In genomic region chr2:115165529-115166109, GRCh38 we compare ENCODE assay signal across 8 cellular contexts.
DNase-seq lines count a peak whose midpoint lies in the region; ATAC-seq and TF ChIP-seq lines count a peak whose summit lies in the region.

No MANE protein-coding gene starts in this region.

- H3K36me3 Mint-ChIP-seq in effector memory CD8-positive, alpha-beta T cell (ENCODE audit: insufficient read depth), result no peaks in the 10 kb centered on the region
- peaks cover 0 to 3% (median 3%) of the 10 kb centered on the region in 3 donors for H3K36me3 Mint-ChIP-seq in immature natural killer cell
- peaks cover 4% of the 10 kb centered on the region for H3K36me3 Mint-ChIP-seq in activated naive CD8-positive, alpha-beta T cell treated with anti-CD3 and anti-CD28 coated beads for 36 hours

- POLR2A ChIA-PET in RWPE1 (lab: Yijun Ruan, JAX; ENCODE audit: low non-redundant PET), result no interaction called here

- H3K4me3 Mint-ChIP-seq in effector memory CD8-positive, alpha-beta T cell, result no peak overlapping the region
- H3K4me3 Mint-ChIP-seq in immature natural killer cell, result no peak overlapping the region
- no peak overlapping the region for H3K4me3 Mint-ChIP-seq in activated naive CD8-positive, alpha-beta T cell treated with anti-CD3 and anti-CD28 coated beads for 36 hours

- DNase-seq in ELR (ENCODE audit: low read depth), result peak; percentile 24
- DNase-seq in HuH-7 (ENCODE audit: low spot score), result peak; percentile 15
- peak; percentile 10 for DNase-seq in RWPE1 (ENCODE audit: low spot score)
- peak; percentile 4 for DNase-seq in glomerular endothelial cell (ENCODE audit: extremely low read depth, low read depth, low spot score)
- no peak for DNase-seq in effector memory CD8-positive, alpha-beta T cell
- DNase-seq in immature natural killer cell, result no peak
- no peak for DNase-seq in activated naive CD8-positive, alpha-beta T cell treated with anti-CD3 and anti-CD28 coated beads for 36 hours

- H3K27me3 Mint-ChIP-seq in effector memory CD8-positive, alpha-beta T cell, result peaks cover 17 to 20% of the 10 kb centered on the region in 2 donors
- peaks cover 4 to 10% (median 8%) of the 10 kb centered on the region in 3 donors for H3K27me3 Mint-ChIP-seq in immature natural killer cell (ENCODE audit: low read depth in 3 of 3)
- H3K27me3 Mint-ChIP-seq in activated naive CD8-positive, alpha-beta T cell treated with anti-CD3 and anti-CD28 coated beads for 36 hours, result peaks cover 25% of the 10 kb centered on the region

- peak; percentile 46 for TF ChIP-seq CTCF in RWPE1 (conservative IDR thresholded peaks at IDR 0.05; ENCODE audit: low read depth)

- H3K4me1 Mint-ChIP-seq in effector memory CD8-positive, alpha-beta T cell (ENCODE audit: low read depth in 2 of 2), result peaks cover 0 to 3% of the 10 kb centered on the region in 2 donors
- H3K4me1 Mint-ChIP-seq in immature natural killer cell, result peaks cover 0 to 3% of the 10 kb centered on the region in 2 donors
- H3K4me1 Mint-ChIP-seq in activated naive CD8-positive, alpha-beta T cell treated with anti-CD3 and anti-CD28 coated beads for 36 hours, result peaks cover 3% of the 10 kb centered on the region

- no peak overlapping the region for H3K27ac Mint-ChIP-seq in effector memory CD8-positive, alpha-beta T cell
- no peak overlapping the region for H3K27ac Mint-ChIP-seq in immature natural killer cell
- no peak overlapping the region for H3K27ac Mint-ChIP-seq in activated naive CD8-positive, alpha-beta T cell treated with anti-CD3 and anti-CD28 coated beads for 36 hours

- peaks cover 0 to 3% of the 10 kb centered on the region in 2 donors for H3K9me3 Mint-ChIP-seq in effector memory CD8-positive, alpha-beta T cell
- peaks cover 3 to 22% (median 11%) of the 10 kb centered on the region in 6 donors for H3K9me3 Mint-ChIP-seq in immature natural killer cell
- peaks cover 3% of the 10 kb centered on the region for H3K9me3 Mint-ChIP-seq in activated naive CD8-positive, alpha-beta T cell treated with anti-CD3 and anti-CD28 coated beads for 36 hours

- CTCF ChIA-PET in RWPE1 (lab: Yijun Ruan, JAX), result interaction anchor here (0.6 to 1.6 kb wide), 7 partner anchors 8 to 1976 kb away, joined by 3 to 6 read pairs (median 5); no protein-coding TSS in a partner anchor

- ATAC-seq in effector memory CD8-positive, alpha-beta T cell (replicated peaks), result no peak
- no peak for ATAC-seq in GM18511 (IDR thresholded peaks at IDR 0.05; ENCODE audit: unreplicated experiment)

- H3K27ac ChIP-seq in RWPE1, result no peak overlapping the region

Comparison
In these comparisons a context has a peak if more than half of its experiments do, and no peak if none do; other contexts are left out.
1. DNase-seq: peak in ELR (single experiment), HuH-7 (single experiment), RWPE1 (single experiment) and glomerular endothelial cell (single experiment); none in effector memory CD8-positive, alpha-beta T cell (0 of 3), immature natural killer cell (0 of 3) and activated naive CD8-positive, alpha-beta T cell treated with anti-CD3 and anti-CD28 coated beads for 36 hours (single experiment).